ENCODE assay signal across 13 cellular contexts in genomic region chr10:62085404-62085803, GRCh38.
DNase-seq lines count a peak whose midpoint lies in the region; ATAC-seq and TF ChIP-seq lines count a peak whose summit lies in the region.
"Had no signal": no experiment of that assay in that cellular context is flagged by ENCODE, and none has a peak within 500 bp of the region (broad histone marks: within the 10 kb centered on the region; RNA-seq: fewer than 3 reads in every experiment).

No MANE protein-coding gene starts in this region.

- peak overlapping the region; percentile 87 for H3K9ac ChIP-seq in mesenchymal stem cell (ENCODE audit: low read length)

- H3K4me3 ChIP-seq in left ventricle myocardium inferior: no peak overlapping the region
- H3K4me3 ChIP-seq in mesenchymal stem cell (ENCODE audit: insufficient read depth in 1 of 2, low read depth in 1 of 2, low read length in 2 of 2): no peak overlapping the region
- no peak overlapping the region for H3K4me3 ChIP-seq in tibial artery

- H3K4me2 ChIP-seq in mesenchymal stem cell (ENCODE audit: low read length, poor library complexity, severe bottlenecking): no peak overlapping the region

- no peak overlapping the region for H3K23ac ChIP-seq in mesenchymal stem cell (ENCODE audit: low read length in 2 of 2)

- H3K27ac Mint-ChIP-seq in activated T-helper 17 cell treated with anti-CD3 and anti-CD28 coated beads, Interleukin-2, amount 50 U/mL, for 72 hours: peak overlapping the region; percentile 79
- H3K27ac Mint-ChIP-seq: endodermal cell, H9 had no signal

- H3K36me3 Mint-ChIP-seq in activated T-helper 17 cell treated with anti-CD3 and anti-CD28 coated beads, Interleukin-2, amount 50 U/mL, for 72 hours (ENCODE audit: low read depth): peaks cover 100% of the 10 kb centered on the region

- H4K91ac ChIP-seq in mesenchymal stem cell (ENCODE audit: low read length): no peak overlapping the region

- WGBS in mesenchymal stem cell: 100% methylated on average over 2 of the region's 2 CpGs

- no peak overlapping the region for H3K4ac ChIP-seq in mesenchymal stem cell (ENCODE audit: low read depth in 1 of 2, low read length in 2 of 2)

- no peaks in the 10 kb centered on the region for H3K27me3 Mint-ChIP-seq in activated T-helper 17 cell treated with anti-CD3 and anti-CD28 coated beads, Interleukin-2, amount 50 U/mL, for 72 hours

- no peak overlapping the region for H2AFZ ChIP-seq in mesenchymal stem cell (ENCODE audit: low read depth, low read length)

- H3K4me1 ChIP-seq in left ventricle myocardium inferior: peaks cover 54% of the 10 kb centered on the region
- H3K4me1 ChIP-seq in mesenchymal stem cell (ENCODE audit: control insufficient read depth, insufficient read depth, low read depth, low read length): peaks cover 8% of the 10 kb centered on the region
- H3K4me1 ChIP-seq in tibial artery: peaks cover 0 to 79% (median 49%) of the 10 kb centered on the region in 4 donors

- peaks cover 44% of the 10 kb centered on the region for H3K4me1 Mint-ChIP-seq in activated T-helper 17 cell treated with anti-CD3 and anti-CD28 coated beads, Interleukin-2, amount 50 U/mL, for 72 hours
- H3K4me1 Mint-ChIP-seq: H9 had no signal

- no peak overlapping the region for H4K8ac ChIP-seq in mesenchymal stem cell (ENCODE audit: low read length)

- H3K9me3 ChIP-seq in left ventricle myocardium inferior (replicated peaks) (no peaks in the 10 kb centered on the region), mesenchymal stem cell (ENCODE audit: control insufficient read depth, low read length) (no peaks in the 10 kb centered on the region), tibial artery (no peaks in the 10 kb centered on the region)

- no peak for ATAC-seq in Right ventricle myocardium inferior
- ATAC-seq in activated T-helper 17 cell treated with anti-CD3 and anti-CD28 coated beads, Interleukin-2, amount 50 U/mL, for 72 hours (replicated peaks): peak; percentile 25

- H3K14ac ChIP-seq in mesenchymal stem cell (ENCODE audit: low read length in 2 of 2): no peak overlapping the region

- H3K27ac ChIP-seq in left ventricle myocardium inferior (replicated peaks) (peak overlapping the region; percentile 86), mesenchymal stem cell (ENCODE audit: low read length, poor library complexity, severe bottlenecking) (no peak overlapping the region), tibial artery (peak overlapping the region; percentile 73 to 81)
- H3K27ac ChIP-seq: C4-2B had no signal

- intact Hi-C loops in left ventricle myocardium inferior (cut with micrococcal nuclease) (no loop called here), Right ventricle myocardium inferior (cut with DNase I) (no loop called here), tibial artery (cut with DNase I; ENCODE audit: low total_unique reads) (loop anchor here (10.0 kb wide), 1 partner anchor 181 kb away; the partner anchor contains the start of gene ARID5B)

- no peak overlapping the region for H3K18ac ChIP-seq in mesenchymal stem cell (ENCODE audit: low read depth in 1 of 2, low read length in 2 of 2)

- no peak overlapping the region for H2BK120ac ChIP-seq in mesenchymal stem cell (ENCODE audit: low read depth, low read length)

- no peaks in the 10 kb centered on the region for H3K27me3 ChIP-seq in left ventricle myocardium inferior (ENCODE audit: low read depth)
- no peaks in the 10 kb centered on the region for H3K27me3 ChIP-seq in mesenchymal stem cell (ENCODE audit: control insufficient read depth in 1 of 2, insufficient read depth in 1 of 2, low read length in 2 of 2)
- H3K27me3 ChIP-seq in tibial artery: no peaks in the 10 kb centered on the region

- no peaks in the 10 kb centered on the region for H3K9me3 Mint-ChIP-seq in activated T-helper 17 cell treated with anti-CD3 and anti-CD28 coated beads, Interleukin-2, amount 50 U/mL, for 72 hours
- H3K9me3 Mint-ChIP-seq: endodermal cell, H9 had no signal

- H2BK12ac ChIP-seq in mesenchymal stem cell (ENCODE audit: low read length in 2 of 2): no peak overlapping the region

- DNase-seq in left ventricle myocardium inferior (no peak), Right ventricle myocardium inferior (ENCODE audit: missing footprints) (no peak), mesenchymal stem cell (no peak), tibial artery (no peak), NCI-H1092 (lab: John Stamatoyannopoulos, UW) (no peak), COLO829 (ENCODE audit: low spot score) (no peak), Ammon's horn (ENCODE audit: low spot score) (no peak)
- DNase-seq: endodermal cell, H9, head of caudate nucleus, occipital lobe had no signal

- peaks cover 9% of the 10 kb centered on the region for H3K79me1 ChIP-seq in mesenchymal stem cell (replicated peaks; ENCODE audit: low read length, poor library complexity, severe bottlenecking)

- TF ChIP-seq CTCF in left ventricle myocardium inferior (IDR thresholded peaks at IDR 0.05; ENCODE audit: borderline replicate concordance) (no peak), tibial artery (IDR thresholded peaks at IDR 0.05) (no peak)

- no peak overlapping the region for H2AK5ac ChIP-seq in mesenchymal stem cell (ENCODE audit: low read length, severe bottlenecking)

- no peak overlapping the region for H2BK5ac ChIP-seq in mesenchymal stem cell (ENCODE audit: low read depth, low read length, poor library complexity, severe bottlenecking)

- H2BK15ac ChIP-seq in mesenchymal stem cell (ENCODE audit: low read depth, poor library complexity, severe bottlenecking): no peak overlapping the region

- H3K36me3 ChIP-seq in left ventricle myocardium inferior (peaks cover 35% of the 10 kb centered on the region), mesenchymal stem cell (ENCODE audit: control insufficient read depth in 1 of 2, insufficient read depth in 2 of 2, low read depth in 1 of 2, low read length in 2 of 2) (peaks cover 23 to 53% of the 10 kb centered on the region in 2 experiments), tibial artery (peaks cover 41 to 53% (median 49%) of the 10 kb centered on the region in 3 donors)

- no peak overlapping the region for H3K4me3 Mint-ChIP-seq in activated T-helper 17 cell treated with anti-CD3 and anti-CD28 coated beads, Interleukin-2, amount 50 U/mL, for 72 hours
- H3K4me3 Mint-ChIP-seq: endodermal cell, H9 had no signal
